13 cellular contexts compared by ENCODE assay signal in the genomic region with DNA sequence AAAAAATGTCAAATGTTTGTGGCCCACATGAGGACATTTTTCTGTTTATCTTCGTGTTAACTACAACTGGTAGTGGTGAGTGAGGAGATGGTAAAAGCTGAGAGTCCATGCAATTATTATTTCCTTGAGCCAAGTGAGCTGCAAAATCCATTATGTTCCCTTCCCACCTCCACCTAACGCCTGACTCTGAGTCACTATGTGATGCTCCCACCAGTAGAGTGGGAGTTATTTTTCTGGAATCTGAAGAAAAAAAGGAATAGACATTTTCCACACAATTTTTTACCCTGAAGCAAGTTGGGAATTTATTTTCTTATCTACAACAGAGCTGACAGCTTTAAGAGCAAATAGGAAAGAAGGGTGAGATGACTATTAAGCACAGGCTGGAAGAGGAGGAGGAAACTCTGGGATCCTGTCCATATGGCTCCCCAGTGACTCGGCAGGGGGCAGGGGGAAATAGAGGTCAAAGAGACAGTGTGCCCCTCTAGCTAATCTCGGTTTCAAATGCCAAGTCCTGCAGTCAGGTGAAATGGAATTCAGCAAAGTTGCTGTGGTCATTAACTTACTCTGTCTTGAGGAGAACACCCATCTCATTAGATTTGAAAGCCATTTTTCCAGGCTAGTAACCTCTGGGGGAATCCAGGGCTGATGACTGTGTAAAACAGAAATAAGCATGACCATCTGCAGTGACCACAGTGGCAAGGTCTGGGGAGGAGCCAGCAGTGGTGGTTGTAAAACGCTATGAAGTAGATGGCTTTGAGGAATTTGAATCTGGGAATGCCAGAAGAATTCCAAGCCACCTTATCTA.
DNase-seq lines count a peak whose midpoint lies in the region; ATAC-seq and TF ChIP-seq lines count a peak whose summit lies in the region.
"Had no signal": no experiment of that assay in that cellular context is flagged by ENCODE, and none has a peak within 500 bp of the region (broad histone marks: within the 10 kb centered on the region; RNA-seq: fewer than 3 reads in every experiment).

No MANE protein-coding gene starts in this region.

- H3K27me3 ChIP-seq in brain microvascular endothelial cell (replicated peaks), result no peaks in the 10 kb centered on the region
- H3K27me3 ChIP-seq in mesendoderm (ENCODE audit: insufficient read depth, low read length, poor library complexity), result no peaks in the 10 kb centered on the region
- H3K27me3 ChIP-seq: spleen had no signal

- no peak overlapping the region for H3K9ac ChIP-seq in mesendoderm (ENCODE audit: low read length)

- H3K4me3 Mint-ChIP-seq in type B pancreatic cell, result no peak overlapping the region
- H3K4me3 Mint-ChIP-seq: T-helper 2 cell treated with Interferon-gamma antibody and Interleukin-4, amounts not matched to agents 5 μg/mL and 100 μg/mL, for 36 hours had no signal

- peaks cover 29% of the 10 kb centered on the region for H3K4me1 Mint-ChIP-seq in type B pancreatic cell (ENCODE audit: unreplicated experiment)

- no peaks in the 10 kb centered on the region for H3K27me3 Mint-ChIP-seq in type B pancreatic cell

- intact Hi-C loops in left cardiac atrium (cut with DNase I) (no loop called here), left ventricle myocardium superior (cut with micrococcal nuclease) (no loop called here)

- H3K27ac ChIP-seq in brain microvascular endothelial cell (no peak overlapping the region), mesendoderm (ENCODE audit: low read depth, low read length) (peak overlapping the region; percentile 64)
- H3K27ac ChIP-seq: spleen had no signal

- no peaks in the 10 kb centered on the region for H3K9me3 Mint-ChIP-seq in type B pancreatic cell
- H3K9me3 Mint-ChIP-seq: T-helper 2 cell treated with Interferon-gamma antibody and Interleukin-4, amounts not matched to agents 5 μg/mL and 100 μg/mL, for 36 hours had no signal

- no CpG with 5 or more reads among the region's 5 CpGs for WGBS in mesendoderm (ENCODE audit: extremely low coverage, insufficient coverage, low lambda C conversion rate)

- no peak overlapping the region for H3K4me2 ChIP-seq in mesendoderm (ENCODE audit: low read length)

- H3K79me1 ChIP-seq in mesendoderm (ENCODE audit: low read length), result no peaks in the 10 kb centered on the region

- peak overlapping the region; percentile 54 for H3K27ac Mint-ChIP-seq in type B pancreatic cell
- H3K27ac Mint-ChIP-seq: T-helper 2 cell treated with Interferon-gamma antibody and Interleukin-4, amounts not matched to agents 5 μg/mL and 100 μg/mL, for 36 hours had no signal

- H4K8ac ChIP-seq in mesendoderm (ENCODE audit: low read depth, low read length), result no peak overlapping the region

- H4K5ac ChIP-seq in mesendoderm (ENCODE audit: low read length), result no peak overlapping the region

- in situ Hi-C loops in brain microvascular endothelial cell (cut with HindIII; ENCODE audit: low pct_ligation_motif_present, low sequenced_read_pairs), result no loop called here

- no peak overlapping the region for H2BK120ac ChIP-seq in mesendoderm (ENCODE audit: low read depth, low read length)

- peak overlapping the region; percentile 54 for H3K18ac ChIP-seq in mesendoderm (ENCODE audit: low read length)

- TF ChIP-seq CTCF in brain microvascular endothelial cell (IDR thresholded peaks at IDR 0.05; ENCODE audit: low read depth, low read length, missing control alignments) (no peak), type B pancreatic cell (conservative IDR thresholded peaks at IDR 0.05) (no peak)

- peak; percentile 27 to 73 for ATAC-seq in left cardiac atrium
- no peak for ATAC-seq in left ventricle myocardium superior
- ATAC-seq in HG03469 (IDR thresholded peaks at IDR 0.05; ENCODE audit: unreplicated experiment), result no peak

- H3K79me2 ChIP-seq in mesendoderm (ENCODE audit: control insufficient read depth, insufficient read depth, low read length), result no peaks in the 10 kb centered on the region

- H3K56ac ChIP-seq in mesendoderm (ENCODE audit: low read length), result peak overlapping the region; percentile 26

- no peak overlapping the region for H3K4ac ChIP-seq in mesendoderm (ENCODE audit: low read depth, low read length)

- H3K36me3 ChIP-seq in brain microvascular endothelial cell (replicated peaks) (no peaks in the 10 kb centered on the region), mesendoderm (ENCODE audit: control insufficient read depth, insufficient read depth, low read length) (no peaks in the 10 kb centered on the region)
- H3K36me3 ChIP-seq: spleen had no signal

- peaks cover 5% of the 10 kb centered on the region for H3K36me3 Mint-ChIP-seq in type B pancreatic cell

- DNase-seq in left cardiac atrium, result no peak
- DNase-seq in left ventricle myocardium superior, result no peak
- peak; percentile 12 for DNase-seq in brain microvascular endothelial cell
- peak; percentile 56 for DNase-seq in mesendoderm
- no peak for DNase-seq in type B pancreatic cell (ENCODE audit: extremely low spot score, unreplicated experiment)
- DNase-seq in RKO (ENCODE audit: low spot score), result no peak
- no peak for DNase-seq in GM03348 (ENCODE audit: low spot score)
- DNase-seq: NCI-H1048; spleen; stimulated activated CD8-positive, alpha-beta memory T cell treated with anti-CD3 and anti-CD28 coated beads, Interleukin-4, amount 100 ng/mL, for 48 hours had no signal

- no peak overlapping the region for H3K23ac ChIP-seq in mesendoderm (ENCODE audit: low read length)

- no peak overlapping the region for H2BK5ac ChIP-seq in mesendoderm (ENCODE audit: low read length)

- peaks cover 10% of the 10 kb centered on the region for H3K4me1 ChIP-seq in mesendoderm (ENCODE audit: control insufficient read depth, low read depth, low read length)
- H3K4me1 ChIP-seq: spleen had no signal

- no peak overlapping the region for H2BK15ac ChIP-seq in mesendoderm (replicated peaks; ENCODE audit: low read depth)

- no peak overlapping the region for H2AK5ac ChIP-seq in mesendoderm (ENCODE audit: low read length)

- H3K4me3 ChIP-seq in brain microvascular endothelial cell (ENCODE audit: low read depth, low read length), result no peak overlapping the region
- H3K4me3 ChIP-seq in mesendoderm (ENCODE audit: low read length), result no peak overlapping the region
- H3K4me3 ChIP-seq: lung, spleen had no signal

Comparison
In these comparisons a context has a peak if more than half of its experiments do, and no peak if none do; other contexts are left out.
1. ATAC-seq: peak in left cardiac atrium (2 of 2); none in left ventricle myocardium superior (single experiment) and HG03469 (single experiment).
2. DNase-seq: peak in brain microvascular endothelial cell (single experiment) and mesendoderm (single experiment); none in left cardiac atrium (single experiment), left ventricle myocardium superior (single experiment), type B pancreatic cell (single experiment), RKO (single experiment) and GM03348 (single experiment).